12 cellular contexts compared by ENCODE assay signal in genomic region chr9:17627641-17628040, GRCh38. TPM values are rescaled to one million over a fixed set of nuclear protein-coding genes. Genes with fewer than 3 reads are reported as not detected.
DNase-seq lines count a peak whose midpoint lies in the region; ATAC-seq lines count a peak whose summit lies in the region.
"Had no signal": no experiment of that assay in that cellular context is flagged by ENCODE, and none has a peak within 500 bp of the region (broad histone marks: within the 10 kb centered on the region; RNA-seq: fewer than 3 reads in every experiment).

No MANE protein-coding gene starts in this region.

- ATAC-seq in left lobe of liver = peak; percentile 93
- no peak for ATAC-seq in GM18907 (IDR thresholded peaks at IDR 0.05; ENCODE audit: unreplicated experiment)
- ATAC-seq in GM19467 (IDR thresholded peaks at IDR 0.05; ENCODE audit: unreplicated experiment) = no peak
- ATAC-seq: activated naive CD8-positive, alpha-beta T cell treated with anti-CD3 and anti-CD28 coated beads, Interleukin-2, amount 50 U/mL, for 24 hours; activated T-cell treated with anti-CD3 and anti-CD28 coated beads, Interleukin-2, amount 50 U/mL, for 4 hours; T-cell had no signal

- DNase-seq in G401 (ENCODE audit: low spot score) (peak; percentile 98), NCI-H2029 (lab: John Stamatoyannopoulos, UW) (peak; percentile 80), NCI-H774 (lab: John Stamatoyannopoulos, UW) (peak; percentile 77), left lobe of liver (ENCODE audit: low spot score) (peak; percentile 54), nucleus accumbens (lab: John Stamatoyannopoulos, UW) (no peak)
- DNase-seq: activated naive CD8-positive, alpha-beta T cell treated with anti-CD3 and anti-CD28 coated beads, Interleukin-2, amount 50 U/mL, for 24 hours; activated T-cell treated with anti-CD3 and anti-CD28 coated beads, Interleukin-2, amount 50 U/mL, for 4 hours; cortex of kidney; PC-9; T-cell had no signal

- in situ Hi-C loops in G401 (cut with HindIII; ENCODE audit: low sequenced_read_pairs) = no loop called here

RNA-seq across cellular contexts. Expression of gene SH3GL2, which starts 48.8 kb away (rescaled TPM):
- total RNA-seq in G401 (2014; rRNA removed; shearing (Covaris generic)) = not detected in 2 replicates
- not detected for total RNA-seq in left lobe of liver
- total RNA-seq: activated T-cell treated with anti-CD3 and anti-CD28 coated beads, Interleukin-2, amount 50 U/mL, for 4 hours; PC-9; T-cell had no signal

Comparison
In these comparisons a context has a peak if more than half of its experiments do, and no peak if none do; other contexts are left out.
1. DNase-seq: peak in G401 (single experiment), NCI-H2029 (single experiment), NCI-H774 (single experiment) and left lobe of liver (single experiment); none in nucleus accumbens (0 of 56).